In genomic region chr3:148467341-148467740, GRCh38 we compare ENCODE assay signal across 8 cellular contexts.
"Had no signal": no experiment of that assay in that cellular context is flagged by ENCODE, and none has a peak within 500 bp of the region (broad histone marks: within the 10 kb centered on the region; RNA-seq: fewer than 3 reads in every experiment).

No MANE protein-coding gene starts in this region.

- H3K4me3 ChIP-seq: GM23338, K562 had no signal

- H3K9me3 Mint-ChIP-seq: GM23338, H9 had no signal

- H3K4me3 Mint-ChIP-seq: GM23338, H9 had no signal

- H2AFZ ChIP-seq: GM23338 had no signal

- FAIRE-seq: H1, H54, HTR-8/SVneo, K562 had no signal

- DNase-seq: H9, HCEC 1CT, IMR-90 had no signal

- ATAC-seq: GM23338, K562 had no signal

- H3K4me2 ChIP-seq: GM23338 had no signal
